Comparison of ENCODE assay signal across 1 cellular context in genomic region chr20:3328501-3328900, GRCh38.
TF ChIP-seq lines count a peak whose summit lies in the region.

No MANE protein-coding gene starts in this region.

TF ChIP-seq in HepG2, 621 proteins besides CTCF, POLR2A, EP300 and RAD21:
- TF ChIP-seq ZNF83 (CRISPR knock-in tag; IDR thresholded peaks at IDR 0.05; ENCODE audit: borderline replicate concordance) (no peak), HES4 (CRISPR knock-in tag; IDR thresholded peaks at IDR 0.05; ENCODE audit: borderline replicate concordance) (0 out of 2 replicates have a peak, but pooled peaks have one; percentile 0)
